Comparison of ENCODE assay signal across 7 cellular contexts in the genomic region with DNA sequence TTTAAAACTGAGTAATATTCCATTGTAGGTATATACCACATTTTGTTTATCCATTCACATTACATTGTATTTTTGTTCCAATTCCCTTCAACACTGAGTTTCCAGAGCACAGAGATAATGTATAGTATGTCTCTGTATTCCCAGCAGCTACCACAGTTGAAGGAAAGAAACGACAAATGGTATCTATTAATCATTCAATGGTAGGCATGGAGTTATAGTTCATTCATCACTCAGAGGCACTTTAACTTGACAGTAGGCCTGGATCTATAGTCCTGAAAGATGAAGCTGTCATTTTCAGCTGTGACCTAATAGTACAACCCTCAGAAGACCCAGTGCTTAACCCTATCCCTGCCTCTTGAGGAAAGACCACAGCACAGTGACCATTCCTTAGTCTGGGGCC.
"Had no signal": no experiment of that assay in that cellular context is flagged by ENCODE, and none has a peak within 500 bp of the region (broad histone marks: within the 10 kb centered on the region; RNA-seq: fewer than 3 reads in every experiment).

No MANE protein-coding gene starts in this region.

- H2AFZ ChIP-seq: GM23248 had no signal

- FAIRE-seq: H1, HepG2 had no signal

- H3K36me3 ChIP-seq: HAP-1 had no signal

- H3K9ac ChIP-seq: GM23248 had no signal

- H3K9me3 ChIP-seq: HAP-1 had no signal

- H3K4me3 ChIP-seq: GM23248, HAP-1 had no signal

- DNase-seq: GM23248, HFFc6 had no signal

- ATAC-seq: HCT116, HepG2 had no signal

- H3K27ac ChIP-seq: GM23248, HL-60 had no signal

- H3K4me1 ChIP-seq: HAP-1 had no signal
